In genomic region chr1:121401375-121401955, GRCh38 we compare ENCODE assay signal across 8 cellular contexts.
DNase-seq lines count a peak whose midpoint lies in the region; ATAC-seq and TF ChIP-seq lines count a peak whose summit lies in the region.
"Not testable (repeated sequence)": the region's sequence is repeated elsewhere in the genome, so short reads cannot be mapped to it uniquely, and the experiment has no call there.

No MANE protein-coding gene starts in this region.

- H3K4me1 ChIP-seq in iPS DF 6.9 (ENCODE audit: control insufficient read depth, insufficient read depth, low read length): not testable (repeated sequence)

- DNase-seq in DMS53 (lab: John Stamatoyannopoulos, UW) (peak; percentile 59), NCI-H526 (lab: John Stamatoyannopoulos, UW) (peak; percentile 43 to 52)
- not testable (repeated sequence) for DNase-seq in activated B cell treated with CpG ODN at 0.5 μM for 24 hours; activated T-helper 2 cell treated with anti-CD3 and anti-CD28 coated beads, Interferon-gamma antibody, Interleukin-2, Interleukin-4, amounts not matched to agents 10 μg/mL and 5 μg/mL and 100 μg/mL, durations not matched to agents 14 hours and 24 hours and 36 hours (ENCODE audit: low spot score); central memory CD8-positive, alpha-beta T cell (ENCODE audit: low spot score in 2 of 2); iPS DF 6.9 (ENCODE audit: low read depth, low spot score); natural killer cell treated with Interleukin-12 subunit alpha and Interleukin-12 subunit beta and Interleukin-15 and Interleukin-18, amount 100 ng/mL, for 72 hours (ENCODE audit: low spot score)

- peak overlapping the region; percentile 54; the same call in 1 of the 2 replicates for H3K4me3 ChIP-seq in iPS DF 6.9 (ENCODE audit: low read length)

- ATAC-seq in activated B cell treated with CpG ODN at 0.5 μM for 24 hours (ENCODE audit: low read depth); central memory CD8-positive, alpha-beta T cell (replicated peaks; ENCODE audit: extremely low read depth, poor library complexity, severe bottlenecking); natural killer cell treated with Interleukin-12 subunit alpha and Interleukin-12 subunit beta and Interleukin-15 and Interleukin-18, amount 100 ng/mL, for 72 hours: not testable (repeated sequence)

- not testable (repeated sequence) for H3K27me3 Mint-ChIP-seq in activated B cell treated with CpG ODN at 0.5 μM for 24 hours; activated T-helper 2 cell treated with anti-CD3 and anti-CD28 coated beads, Interferon-gamma antibody, Interleukin-2, Interleukin-4, amounts not matched to agents 10 μg/mL and 5 μg/mL and 100 μg/mL, durations not matched to agents 14 hours and 24 hours and 36 hours (ENCODE audit: low read depth)
- H3K27me3 Mint-ChIP-seq in central memory CD8-positive, alpha-beta T cell: peaks cover 22% of the 10 kb centered on the region
- peaks cover 15 to 20% of the 10 kb centered on the region in 2 donors for H3K27me3 Mint-ChIP-seq in natural killer cell treated with Interleukin-12 subunit alpha and Interleukin-12 subunit beta and Interleukin-15 and Interleukin-18, amount 100 ng/mL, for 72 hours
- peaks cover 16% of the 10 kb centered on the region for H3K27me3 Mint-ChIP-seq in stimulated activated naive CD8-positive, alpha-beta T cell treated with anti-CD3 and anti-CD28 coated beads, Interleukin-15, Interleukin-2, amounts not matched to agents 100 ng/mL and 50 ng/mL, for 24 hours

- TF ChIP-seq CTCF in activated B cell treated with CpG ODN at 0.5 μM for 24 hours (IDR thresholded peaks at IDR 0.05): not testable (repeated sequence)

- not testable (repeated sequence) for H3K27ac ChIP-seq in iPS DF 6.9 (ENCODE audit: low read length)

- H3K36me3 ChIP-seq in iPS DF 6.9 (ENCODE audit: control insufficient read depth, insufficient read depth, low read length): not testable (repeated sequence)

- H3K27ac Mint-ChIP-seq in activated B cell treated with CpG ODN at 0.5 μM for 24 hours: peak overlapping the region; percentile 50
- not testable (repeated sequence) for H3K27ac Mint-ChIP-seq in activated T-helper 2 cell treated with anti-CD3 and anti-CD28 coated beads, Interferon-gamma antibody, Interleukin-2, Interleukin-4, amounts not matched to agents 10 μg/mL and 5 μg/mL and 100 μg/mL, durations not matched to agents 14 hours and 24 hours and 36 hours
- peak overlapping the region; percentile 16 for H3K27ac Mint-ChIP-seq in central memory CD8-positive, alpha-beta T cell (ENCODE audit: low read depth)
- peak overlapping the region; percentile 27 to 87 for H3K27ac Mint-ChIP-seq in natural killer cell treated with Interleukin-12 subunit alpha and Interleukin-12 subunit beta and Interleukin-15 and Interleukin-18, amount 100 ng/mL, for 72 hours
- H3K27ac Mint-ChIP-seq in stimulated activated naive CD8-positive, alpha-beta T cell treated with anti-CD3 and anti-CD28 coated beads, Interleukin-15, Interleukin-2, amounts not matched to agents 100 ng/mL and 50 ng/mL, for 24 hours: peak overlapping the region; percentile 73

- not testable (repeated sequence) for H3K4me1 Mint-ChIP-seq in activated B cell treated with CpG ODN at 0.5 μM for 24 hours
- H3K4me1 Mint-ChIP-seq in activated T-helper 2 cell treated with anti-CD3 and anti-CD28 coated beads, Interferon-gamma antibody, Interleukin-2, Interleukin-4, amounts not matched to agents 10 μg/mL and 5 μg/mL and 100 μg/mL, durations not matched to agents 14 hours and 24 hours and 36 hours (ENCODE audit: low read depth): peaks cover 10% of the 10 kb centered on the region
- peaks cover 21% of the 10 kb centered on the region for H3K4me1 Mint-ChIP-seq in central memory CD8-positive, alpha-beta T cell
- H3K4me1 Mint-ChIP-seq in natural killer cell treated with Interleukin-12 subunit alpha and Interleukin-12 subunit beta and Interleukin-15 and Interleukin-18, amount 100 ng/mL, for 72 hours (ENCODE audit: low read depth in 2 of 2): peaks cover 16% of the 10 kb centered on the region in 2 donors
- H3K4me1 Mint-ChIP-seq in stimulated activated naive CD8-positive, alpha-beta T cell treated with anti-CD3 and anti-CD28 coated beads, Interleukin-15, Interleukin-2, amounts not matched to agents 100 ng/mL and 50 ng/mL, for 24 hours (ENCODE audit: low read depth): peaks cover 18% of the 10 kb centered on the region

- WGBS in iPS DF 6.9 (ENCODE audit: insufficient coverage, insufficient read length): no CpG with 5 or more reads among the region's 26 CpGs

- H3K27me3 ChIP-seq in iPS DF 6.9 (ENCODE audit: control insufficient read depth, insufficient read depth, low read length): not testable (repeated sequence)

- CTCF ChIA-PET in activated B cell treated with CpG ODN at 0.5 μM for 24 hours (lab: Charles Lee): not testable (repeated sequence)

- POLR2A ChIA-PET in activated B cell treated with CpG ODN at 0.5 μM for 24 hours (lab: Charles Lee): not testable (repeated sequence)

- H3K9me3 Mint-ChIP-seq in activated B cell treated with CpG ODN at 0.5 μM for 24 hours: peaks cover 14% of the 10 kb centered on the region
- peaks cover 20% of the 10 kb centered on the region for H3K9me3 Mint-ChIP-seq in activated T-helper 2 cell treated with anti-CD3 and anti-CD28 coated beads, Interferon-gamma antibody, Interleukin-2, Interleukin-4, amounts not matched to agents 10 μg/mL and 5 μg/mL and 100 μg/mL, durations not matched to agents 14 hours and 24 hours and 36 hours
- peaks cover 16% of the 10 kb centered on the region for H3K9me3 Mint-ChIP-seq in central memory CD8-positive, alpha-beta T cell
- H3K9me3 Mint-ChIP-seq in natural killer cell treated with Interleukin-12 subunit alpha and Interleukin-12 subunit beta and Interleukin-15 and Interleukin-18, amount 100 ng/mL, for 72 hours: peaks cover 15% of the 10 kb centered on the region
- H3K9me3 Mint-ChIP-seq in stimulated activated naive CD8-positive, alpha-beta T cell treated with anti-CD3 and anti-CD28 coated beads, Interleukin-15, Interleukin-2, amounts not matched to agents 100 ng/mL and 50 ng/mL, for 24 hours: peaks cover 16% of the 10 kb centered on the region

- intact Hi-C loops in activated B cell treated with CpG ODN at 0.5 μM for 24 hours (cut with micrococcal nuclease): loop anchor here (10.0 kb wide), 1 partner anchor 53 kb away; no protein-coding TSS in a partner anchor
- intact Hi-C loops in activated T-helper 2 cell treated with anti-CD3 and anti-CD28 coated beads, Interferon-gamma antibody, Interleukin-2, Interleukin-4, amounts not matched to agents 10 μg/mL and 5 μg/mL and 100 μg/mL, durations not matched to agents 14 hours and 24 hours and 36 hours (cut with micrococcal nuclease): not testable (repeated sequence)

- H3K9me3 ChIP-seq in iPS DF 6.9 (ENCODE audit: control insufficient read depth, insufficient read depth, low read length): not testable (repeated sequence)

- H3K4me3 Mint-ChIP-seq in activated B cell treated with CpG ODN at 0.5 μM for 24 hours: peak overlapping the region; percentile 47
- H3K4me3 Mint-ChIP-seq in activated T-helper 2 cell treated with anti-CD3 and anti-CD28 coated beads, Interferon-gamma antibody, Interleukin-2, Interleukin-4, amounts not matched to agents 10 μg/mL and 5 μg/mL and 100 μg/mL, durations not matched to agents 14 hours and 24 hours and 36 hours (ENCODE audit: low read depth): peak overlapping the region; percentile 51
- peak overlapping the region; percentile 51 for H3K4me3 Mint-ChIP-seq in central memory CD8-positive, alpha-beta T cell
- peak overlapping the region; percentile 5 for H3K4me3 Mint-ChIP-seq in natural killer cell treated with Interleukin-12 subunit alpha and Interleukin-12 subunit beta and Interleukin-15 and Interleukin-18, amount 100 ng/mL, for 72 hours
- H3K4me3 Mint-ChIP-seq in stimulated activated naive CD8-positive, alpha-beta T cell treated with anti-CD3 and anti-CD28 coated beads, Interleukin-15, Interleukin-2, amounts not matched to agents 100 ng/mL and 50 ng/mL, for 24 hours: peak overlapping the region; percentile 67

- not testable (repeated sequence) for H3K36me3 Mint-ChIP-seq in activated B cell treated with CpG ODN at 0.5 μM for 24 hours (ENCODE audit: low read depth); central memory CD8-positive, alpha-beta T cell (ENCODE audit: insufficient read depth)
- H3K36me3 Mint-ChIP-seq in activated T-helper 2 cell treated with anti-CD3 and anti-CD28 coated beads, Interferon-gamma antibody, Interleukin-2, Interleukin-4, amounts not matched to agents 10 μg/mL and 5 μg/mL and 100 μg/mL, durations not matched to agents 14 hours and 24 hours and 36 hours (ENCODE audit: low read depth): peaks cover 21% of the 10 kb centered on the region
- H3K36me3 Mint-ChIP-seq in natural killer cell treated with Interleukin-12 subunit alpha and Interleukin-12 subunit beta and Interleukin-15 and Interleukin-18, amount 100 ng/mL, for 72 hours: peaks cover 23% of the 10 kb centered on the region
- peaks cover 16% of the 10 kb centered on the region for H3K36me3 Mint-ChIP-seq in stimulated activated naive CD8-positive, alpha-beta T cell treated with anti-CD3 and anti-CD28 coated beads, Interleukin-15, Interleukin-2, amounts not matched to agents 100 ng/mL and 50 ng/mL, for 24 hours (ENCODE audit: low read depth)

Comparison
In these comparisons a context has a peak if more than half of its experiments do, and no peak if none do; other contexts are left out.
1. H3K4me3 Mint-ChIP-seq: peak in every context shown above with its lines; median percentile 67 in stimulated activated naive CD8-positive, alpha-beta T cell treated with anti-CD3 and anti-CD28 coated beads, Interleukin-15, Interleukin-2, amounts not matched to agents 100 ng/mL and 50 ng/mL, for 24 hours; 51 in activated T-helper 2 cell treated with anti-CD3 and anti-CD28 coated beads, Interferon-gamma antibody, Interleukin-2, Interleukin-4, amounts not matched to agents 10 μg/mL and 5 μg/mL and 100 μg/mL, durations not matched to agents 14 hours and 24 hours and 36 hours; 51 in central memory CD8-positive, alpha-beta T cell; 47 in activated B cell treated with CpG ODN at 0.5 μM for 24 hours; 5 in natural killer cell treated with Interleukin-12 subunit alpha and Interleukin-12 subunit beta and Interleukin-15 and Interleukin-18, amount 100 ng/mL, for 72 hours.